1 cellular context compared by ENCODE assay signal in genomic region chr20:46371656-46372055, GRCh38.
A peak's percentile ranks its signal among the peaks of the same experiment; 100 is the strongest.
TF ChIP-seq lines count a peak whose summit lies in the region.

No MANE protein-coding gene starts in this region.

TF ChIP-seq in HepG2, 621 proteins besides CTCF, POLR2A, EP300 and RAD21:
- no peak for TF ChIP-seq ARHGAP35 (CRISPR knock-in tag; IDR thresholded peaks at IDR 0.05; ENCODE audit: borderline replicate concordance)
- 0 out of 2 replicates have a peak, but pooled peaks have one; percentile 42 for TF ChIP-seq MXD1 (CRISPR knock-in tag; IDR thresholded peaks at IDR 0.05)
